ENCODE assay signal across 8 cellular contexts in genomic region chr1:61641578-61642336, GRCh38.
DNase-seq lines count a peak whose midpoint lies in the region; ATAC-seq and TF ChIP-seq lines count a peak whose summit lies in the region.

No MANE protein-coding gene starts in this region.

- H3K9me3 Mint-ChIP-seq in activated T-cell treated with anti-CD3 and anti-CD28 coated beads, Interleukin-2, amount 50 U/mL, for 72 hours = no peaks in the 10 kb centered on the region

- no peaks in the 10 kb centered on the region for H3K27me3 ChIP-seq in OCI-LY3 (ENCODE audit: low read depth, low read length)

- peaks cover 7% of the 10 kb centered on the region for H3K27me3 Mint-ChIP-seq in activated T-cell treated with anti-CD3 and anti-CD28 coated beads, Interleukin-2, amount 50 U/mL, for 72 hours (ENCODE audit: low read depth)

- peak; percentile 90 for ATAC-seq in HG03025 (IDR thresholded peaks at IDR 0.05; ENCODE audit: low FRiP score, unreplicated experiment)
- peak; percentile 94 to 99 for ATAC-seq in activated T-cell treated with anti-CD3 and anti-CD28 coated beads, Interleukin-2, amount 50 U/mL, for 72 hours (replicated peaks in 1 of 2)

- no peak overlapping the region for H3K27ac ChIP-seq in OCI-LY3 (ENCODE audit: low read length)

- H3K9ac ChIP-seq in OCI-LY3 (ENCODE audit: low read length) = peak overlapping the region; percentile 47

- peak overlapping the region; percentile 76 for H3K4me2 ChIP-seq in OCI-LY3 (ENCODE audit: low read length)

- peaks cover 14% of the 10 kb centered on the region for H3K4me1 Mint-ChIP-seq in activated T-cell treated with anti-CD3 and anti-CD28 coated beads, Interleukin-2, amount 50 U/mL, for 72 hours (ENCODE audit: low read depth)

- H3K79me2 ChIP-seq in OCI-LY3 (ENCODE audit: low read length) = no peaks in the 10 kb centered on the region

- no peaks in the 10 kb centered on the region for H3K36me3 Mint-ChIP-seq in activated T-cell treated with anti-CD3 and anti-CD28 coated beads, Interleukin-2, amount 50 U/mL, for 72 hours (ENCODE audit: insufficient read depth in 2 of 2)

- H2AFZ ChIP-seq in OCI-LY3 (ENCODE audit: low read depth, low read length) = peak overlapping the region; percentile 91

- no peaks in the 10 kb centered on the region for H3K9me3 ChIP-seq in OCI-LY3 (ENCODE audit: insufficient read depth, low read length)

- H3K4me3 ChIP-seq in OCI-LY3 (ENCODE audit: low read length) (peak overlapping the region; percentile 76), foreskin fibroblast (ENCODE audit: low read depth in 1 of 2, low read length in 2 of 2) (no peak overlapping the region)

- no peaks in the 10 kb centered on the region for H4K20me1 ChIP-seq in OCI-LY3 (ENCODE audit: insufficient read depth, low read length)

- 0 out of 2 replicates have a peak, but pooled peaks cover 8% of the 10 kb centered on the region for H3K4me1 ChIP-seq in OCI-LY3 (ENCODE audit: low read length)

- no peak overlapping the region for H3K27ac Mint-ChIP-seq in activated T-cell treated with anti-CD3 and anti-CD28 coated beads, Interleukin-2, amount 50 U/mL, for 72 hours

- H3K36me3 ChIP-seq in OCI-LY3 (replicated peaks; ENCODE audit: low read depth, low read length) = no peaks in the 10 kb centered on the region

- DNase-seq in activated gamma-delta T cell treated with Interleukin-2 at 50 U/mL for 16 hours (peak; percentile 40), activated gamma-delta T cell (lab: John Stamatoyannopoulos, UW) (no peak), foreskin fibroblast (peak; percentile 36 to 50), occipital lobe (lab: John Stamatoyannopoulos, UW) (peak; percentile 57), stromal cell of bone marrow (ENCODE audit: low read depth) (peak; percentile 48)
- DNase-seq in activated T-cell treated with anti-CD3 and anti-CD28 coated beads, Interleukin-2, amount 50 U/mL, for 72 hours = peak; percentile 65 to 78

- H3K4me3 Mint-ChIP-seq in activated T-cell treated with anti-CD3 and anti-CD28 coated beads, Interleukin-2, amount 50 U/mL, for 72 hours = peak overlapping the region; percentile 79 to 82

- peak; percentile 49 for TF ChIP-seq CTCF in OCI-LY3 (IDR thresholded peaks at IDR 0.05; ENCODE audit: low read depth, low read length)
- TF ChIP-seq CTCF in foreskin fibroblast (IDR thresholded peaks at IDR 0.05; ENCODE audit: low read depth, low read length) = no peak
